Comparison of ENCODE assay signal across 8 cellular contexts in genomic region chr19:3224346-3225325, GRCh38. TPM values are rescaled to one million over a fixed set of nuclear protein-coding genes. Genes with fewer than 3 reads are reported as not detected.
DNase-seq lines count a peak whose midpoint lies in the region; ATAC-seq and TF ChIP-seq lines count a peak whose summit lies in the region.

Gene CELF5, plus strand, starts transcription at chr19:3224661. Its CDS starts 79 bp downstream, at chr19:3224740.

- H3K4me2 ChIP-seq in MM.1S (ENCODE audit: low read depth, low read length): no peak within 1 kb of the TSS

- no peaks in the 10 kb centered on the region for H3K4me1 Mint-ChIP-seq in activated CD4-positive, alpha-beta T cell treated with anti-CD3 and anti-CD28 coated beads, Interleukin-2, amount 10 ng/mL, durations not matched to agents 24 days and 14 days
- H3K4me1 Mint-ChIP-seq in stimulated activated effector memory CD8-positive, alpha-beta T cell treated with anti-CD3 and anti-CD28 coated beads, Interleukin-12 subunit alpha, Interleukin-12 subunit beta, amount 100 ng/mL, for 72 hours: no peaks in the 10 kb centered on the region

- peak within 1 kb of the TSS; percentile 19 for H3K4me3 Mint-ChIP-seq in activated CD4-positive, alpha-beta T cell treated with anti-CD3 and anti-CD28 coated beads, Interleukin-2, amount 10 ng/mL, durations not matched to agents 24 days and 14 days
- H3K4me3 Mint-ChIP-seq in stimulated activated effector memory CD8-positive, alpha-beta T cell treated with anti-CD3 and anti-CD28 coated beads, Interleukin-12 subunit alpha, Interleukin-12 subunit beta, amount 100 ng/mL, for 72 hours: peak within 1 kb of the TSS; percentile 37

- no peaks in the 10 kb centered on the region for H3K9me2 ChIP-seq in MM.1S (replicated peaks; ENCODE audit: insufficient read depth, low read length)

- no peaks in the 10 kb centered on the region for H3K9me3 Mint-ChIP-seq in activated CD4-positive, alpha-beta T cell treated with anti-CD3 and anti-CD28 coated beads, Interleukin-2, amount 10 ng/mL, durations not matched to agents 24 days and 14 days
- no peaks in the 10 kb centered on the region for H3K9me3 Mint-ChIP-seq in stimulated activated effector memory CD8-positive, alpha-beta T cell treated with anti-CD3 and anti-CD28 coated beads, Interleukin-12 subunit alpha, Interleukin-12 subunit beta, amount 100 ng/mL, for 72 hours

- H3K9me3 ChIP-seq in MM.1S (replicated peaks; ENCODE audit: insufficient read depth, low read length): no peaks in the 10 kb centered on the region

- no peaks in the 10 kb centered on the region for H3F3A ChIP-seq in MM.1S (ENCODE audit: insufficient read depth, low read length)

- peaks cover 31% of the 10 kb centered on the region for H3K27me3 Mint-ChIP-seq in activated CD4-positive, alpha-beta T cell treated with anti-CD3 and anti-CD28 coated beads, Interleukin-2, amount 10 ng/mL, durations not matched to agents 24 days and 14 days

- peaks cover 79% of the 10 kb centered on the region for H3K27me3 ChIP-seq in MM.1S (replicated peaks; ENCODE audit: insufficient read depth, low read length)

- H4K20me1 ChIP-seq in MM.1S (ENCODE audit: insufficient read depth, low read length): no peaks in the 10 kb centered on the region

- H3K79me2 ChIP-seq in MM.1S (ENCODE audit: low read length): no peaks in the 10 kb centered on the region

- no peak within 1 kb of the TSS for H3K9ac ChIP-seq in MM.1S (ENCODE audit: low read length)

- no peak for TF ChIP-seq CTCF in MM.1S (IDR thresholded peaks at IDR 0.05; ENCODE audit: low read length)

- H3K27ac ChIP-seq in MM.1S (ENCODE audit: low read length): no peak within 1 kb of the TSS

- peak; percentile 76 for ATAC-seq in stimulated activated effector memory CD8-positive, alpha-beta T cell treated with anti-CD3 and anti-CD28 coated beads, Interleukin-12 subunit alpha, Interleukin-12 subunit beta, amount 100 ng/mL, for 72 hours
- no peak for ATAC-seq in GM18502 (IDR thresholded peaks at IDR 0.05; ENCODE audit: poor library complexity, unreplicated experiment)

- intact Hi-C loops in activated CD4-positive, alpha-beta T cell treated with anti-CD3 and anti-CD28 coated beads, Interleukin-2, amount 10 ng/mL, durations not matched to agents 24 days and 14 days (cut with micrococcal nuclease): no loop called here

- no peak within 1 kb of the TSS for H3K27ac Mint-ChIP-seq in activated CD4-positive, alpha-beta T cell treated with anti-CD3 and anti-CD28 coated beads, Interleukin-2, amount 10 ng/mL, durations not matched to agents 24 days and 14 days
- no peak within 1 kb of the TSS for H3K27ac Mint-ChIP-seq in stimulated activated effector memory CD8-positive, alpha-beta T cell treated with anti-CD3 and anti-CD28 coated beads, Interleukin-12 subunit alpha, Interleukin-12 subunit beta, amount 100 ng/mL, for 72 hours

- H3K4me3 ChIP-seq in MM.1S (ENCODE audit: low read length): no peak within 1 kb of the TSS

- no peak within 1 kb of the TSS for H2AFZ ChIP-seq in MM.1S (ENCODE audit: low read length)

- H3K4me1 ChIP-seq in MM.1S (ENCODE audit: low read length): no peaks in the 10 kb centered on the region

- no peaks in the 10 kb centered on the region for H3K36me3 ChIP-seq in MM.1S (replicated peaks; ENCODE audit: insufficient read depth, low read length)

- no peaks in the 10 kb centered on the region for H3K36me3 Mint-ChIP-seq in activated CD4-positive, alpha-beta T cell treated with anti-CD3 and anti-CD28 coated beads, Interleukin-2, amount 10 ng/mL, durations not matched to agents 24 days and 14 days (ENCODE audit: low read depth)
- no peaks in the 10 kb centered on the region for H3K36me3 Mint-ChIP-seq in stimulated activated effector memory CD8-positive, alpha-beta T cell treated with anti-CD3 and anti-CD28 coated beads, Interleukin-12 subunit alpha, Interleukin-12 subunit beta, amount 100 ng/mL, for 72 hours

- peak; percentile 4 for DNase-seq in DMS153 treated with DMSO at 0.1 percent for 48 hours (lab: John Stamatoyannopoulos, UW; ENCODE audit: unreplicated experiment)
- peak; percentile 37 for DNase-seq in MM.1S
- DNase-seq in activated CD4-positive, alpha-beta T cell treated with anti-CD3 and anti-CD28 coated beads, Interleukin-2, amount 10 ng/mL, durations not matched to agents 24 days and 14 days: peak; percentile 85
- peak; percentile 34 for DNase-seq in dermis blood vessel endothelial cell
- DNase-seq in midbrain (lab: John Stamatoyannopoulos, UW): peak; percentile 49
- peak in 1 of 2 donors; percentile 54 for DNase-seq in stimulated activated effector memory CD8-positive, alpha-beta T cell treated with anti-CD3 and anti-CD28 coated beads, Interleukin-12 subunit alpha, Interleukin-12 subunit beta, amount 100 ng/mL, for 72 hours (ENCODE audit: low spot score in 2 of 2)
- DNase-seq in NOMO-1 treated with DMSO at 0.1 percent for 48 hours (lab: John Stamatoyannopoulos, UW; ENCODE audit: unreplicated experiment): no peak

RNA-seq across cellular contexts. Expression of gene CELF5, which starts in this region (rescaled TPM):
- 0.12 and 0.19 TPM in 2 replicates for total RNA-seq in activated CD4-positive, alpha-beta T cell treated with anti-CD3 and anti-CD28 coated beads, Interleukin-2, amount 10 ng/mL, durations not matched to agents 24 days and 14 days
- not detected in 2 replicates for total RNA-seq in dermis blood vessel endothelial cell

Comparison
In these comparisons a context has a peak if more than half of its experiments do, and no peak if none do; other contexts are left out.
1. Peak in DNase-seq in activated CD4-positive, alpha-beta T cell treated with anti-CD3 and anti-CD28 coated beads, Interleukin-2, amount 10 ng/mL, durations not matched to agents 24 days and 14 days; RNA of the gene not detected or under 1 TPM.
2. Peak in DNase-seq in dermis blood vessel endothelial cell; RNA of the gene not detected or under 1 TPM.